In the genomic region with DNA sequence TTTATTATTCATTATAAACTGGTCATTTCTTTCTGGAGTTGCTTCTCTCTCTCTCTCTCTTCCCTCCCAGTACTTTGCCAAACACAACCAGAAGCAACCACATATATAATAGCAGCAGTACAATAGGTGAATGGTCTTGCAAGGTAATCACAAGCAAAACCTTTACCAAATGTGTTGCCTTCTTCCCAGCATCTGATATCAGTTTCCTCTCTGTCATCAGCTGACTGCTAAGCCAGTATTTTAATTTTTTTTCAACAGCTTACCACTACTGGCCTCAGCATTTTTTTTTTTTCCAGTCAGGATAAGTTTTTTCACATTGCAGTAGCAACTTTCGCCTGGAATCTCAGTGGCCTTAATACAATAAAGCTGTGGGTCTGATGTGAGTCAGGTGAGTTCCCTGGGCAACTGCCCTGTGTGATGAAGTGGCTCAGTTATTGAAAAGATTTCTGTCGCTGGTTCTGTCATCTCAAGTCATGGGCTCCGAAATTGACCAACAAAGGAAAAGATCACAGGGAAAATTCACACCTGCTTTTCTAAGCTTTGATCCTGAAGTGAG, we compare ENCODE assay signal across 13 cellular contexts.
DNase-seq lines count a peak whose midpoint lies in the region; ATAC-seq, FAIRE-seq and TF ChIP-seq lines count a peak whose summit lies in the region.
"Had no signal": no experiment of that assay in that cellular context is flagged by ENCODE, and none has a peak within 500 bp of the region (broad histone marks: within the 10 kb centered on the region; RNA-seq: fewer than 3 reads in every experiment).

No MANE protein-coding gene starts in this region.

- peak overlapping the region; percentile 56 to 58 for H3K27ac ChIP-seq in uterus

- no peak for ATAC-seq in stimulated activated naive CD8-positive, alpha-beta T cell treated with anti-CD3 and anti-CD28 coated beads, Interleukin-15, Interleukin-2, amounts not matched to agents 100 U/mL and 50 U/mL, for 24 hours
- no peak for ATAC-seq in HG02571 (IDR thresholded peaks at IDR 0.05; ENCODE audit: unreplicated experiment)

- DNase-seq in stimulated activated naive CD8-positive, alpha-beta T cell treated with anti-CD3 and anti-CD28 coated beads, Interleukin-15, Interleukin-2, amounts not matched to agents 100 U/mL and 50 U/mL, for 24 hours: no peak
- no peak for DNase-seq in activated CD4-positive, alpha-beta memory T cell treated with anti-CD3 and anti-CD28 coated beads, Interleukin-2, amount 10 ng/mL, durations not matched to agents 7 days and 5 days
- no peak for DNase-seq in immature natural killer cell
- no peak for DNase-seq in uterus
- no peak for DNase-seq in H54 (ENCODE audit: insufficient read length, low spot score)
- DNase-seq in NCI-H128 (lab: John Stamatoyannopoulos, UW; ENCODE audit: unreplicated experiment): no peak
- DNase-seq: DMS79, kidney had no signal

- no peaks in the 10 kb centered on the region for H3K9me3 ChIP-seq in uterus

- no peak for FAIRE-seq in H54 (lab: Jason Lieb, UNC)
- FAIRE-seq: colon, HTR-8/SVneo, kidney had no signal

- peak overlapping the region; percentile 74 for H3K4me3 Mint-ChIP-seq in stimulated activated naive CD8-positive, alpha-beta T cell treated with anti-CD3 and anti-CD28 coated beads, Interleukin-15, Interleukin-2, amounts not matched to agents 100 ng/mL and 50 ng/mL, for 24 hours
- H3K4me3 Mint-ChIP-seq in activated CD4-positive, alpha-beta memory T cell treated with anti-CD3 and anti-CD28 coated beads, Interleukin-2, amount 10 ng/mL, durations not matched to agents 7 days and 5 days: peak overlapping the region; percentile 63
- peak overlapping the region; percentile 18 to 89 (median 62) for H3K4me3 Mint-ChIP-seq in immature natural killer cell

- H3K9me3 Mint-ChIP-seq in stimulated activated naive CD8-positive, alpha-beta T cell treated with anti-CD3 and anti-CD28 coated beads, Interleukin-15, Interleukin-2, amounts not matched to agents 100 ng/mL and 50 ng/mL, for 24 hours: peaks cover 7% of the 10 kb centered on the region
- peaks cover 7% of the 10 kb centered on the region for H3K9me3 Mint-ChIP-seq in activated CD4-positive, alpha-beta memory T cell treated with anti-CD3 and anti-CD28 coated beads, Interleukin-2, amount 10 ng/mL, durations not matched to agents 7 days and 5 days
- H3K9me3 Mint-ChIP-seq in immature natural killer cell: peaks cover 0 to 1% (median 0%) of the 10 kb centered on the region in 6 donors

- no peak overlapping the region for H3K4me3 ChIP-seq in uterus

- no peaks in the 10 kb centered on the region for H3K36me3 ChIP-seq in uterus

- peak overlapping the region; percentile 96 for H3K27ac Mint-ChIP-seq in stimulated activated naive CD8-positive, alpha-beta T cell treated with anti-CD3 and anti-CD28 coated beads, Interleukin-15, Interleukin-2, amounts not matched to agents 100 ng/mL and 50 ng/mL, for 24 hours
- H3K27ac Mint-ChIP-seq in activated CD4-positive, alpha-beta memory T cell treated with anti-CD3 and anti-CD28 coated beads, Interleukin-2, amount 10 ng/mL, durations not matched to agents 7 days and 5 days: peak overlapping the region; percentile 100
- H3K27ac Mint-ChIP-seq in immature natural killer cell: peak overlapping the region; percentile 94 to 98 (median 97)

- POLR2A ChIA-PET in activated CD4-positive, alpha-beta memory T cell treated with anti-CD3 and anti-CD28 coated beads, Interleukin-2, amount 10 ng/mL, durations not matched to agents 7 days and 5 days (lab: Charles Lee): interaction anchor here (0.7 to 5.7 kb wide), 10 partner anchors 26 to 283 kb away, joined by 3 to 97 read pairs (median 14); partner anchors contain the start of genes AMIGO2 and PCED1B

- H3K27me3 Mint-ChIP-seq in stimulated activated naive CD8-positive, alpha-beta T cell treated with anti-CD3 and anti-CD28 coated beads, Interleukin-15, Interleukin-2, amounts not matched to agents 100 ng/mL and 50 ng/mL, for 24 hours: no peaks in the 10 kb centered on the region
- no peaks in the 10 kb centered on the region for H3K27me3 Mint-ChIP-seq in activated CD4-positive, alpha-beta memory T cell treated with anti-CD3 and anti-CD28 coated beads, Interleukin-2, amount 10 ng/mL, durations not matched to agents 7 days and 5 days
- H3K27me3 Mint-ChIP-seq in immature natural killer cell (ENCODE audit: low read depth in 3 of 3): peaks cover 0 to 3% (median 1%) of the 10 kb centered on the region in 3 donors

- TF ChIP-seq CTCF in uterus (IDR thresholded peaks at IDR 0.05): no peak

- H3K4me1 ChIP-seq in uterus: no peaks in the 10 kb centered on the region
- H3K4me1 ChIP-seq: parathyroid adenoma had no signal

- TF ChIP-seq POLR2A in uterus (IDR thresholded peaks at IDR 0.05): no peak
- TF ChIP-seq POLR2A in H54 (IDR thresholded peaks at IDR 0.05; ENCODE audit: low read depth, low read length): no peak

- intact Hi-C loops in uterus (cut with DNase I; ENCODE audit: low total_unique reads): no loop called here

- H3K4me1 Mint-ChIP-seq in stimulated activated naive CD8-positive, alpha-beta T cell treated with anti-CD3 and anti-CD28 coated beads, Interleukin-15, Interleukin-2, amounts not matched to agents 100 ng/mL and 50 ng/mL, for 24 hours (ENCODE audit: low read depth): peaks cover 64% of the 10 kb centered on the region
- H3K4me1 Mint-ChIP-seq in activated CD4-positive, alpha-beta memory T cell treated with anti-CD3 and anti-CD28 coated beads, Interleukin-2, amount 10 ng/mL, durations not matched to agents 7 days and 5 days: peaks cover 54% of the 10 kb centered on the region
- H3K4me1 Mint-ChIP-seq in immature natural killer cell: peaks cover 47 to 55% of the 10 kb centered on the region in 2 donors

- no peaks in the 10 kb centered on the region for H3K27me3 ChIP-seq in uterus

- CTCF ChIA-PET in activated CD4-positive, alpha-beta memory T cell treated with anti-CD3 and anti-CD28 coated beads, Interleukin-2, amount 10 ng/mL, durations not matched to agents 7 days and 5 days (lab: Charles Lee): interaction anchor here (0.9 to 3.4 kb wide), 5 partner anchors 28 to 330 kb away, joined by 3 to 16 read pairs (median 3); no protein-coding TSS in a partner anchor

- H3K36me3 Mint-ChIP-seq in stimulated activated naive CD8-positive, alpha-beta T cell treated with anti-CD3 and anti-CD28 coated beads, Interleukin-15, Interleukin-2, amounts not matched to agents 100 ng/mL and 50 ng/mL, for 24 hours (ENCODE audit: low read depth): peaks cover 40% of the 10 kb centered on the region
- H3K36me3 Mint-ChIP-seq in activated CD4-positive, alpha-beta memory T cell treated with anti-CD3 and anti-CD28 coated beads, Interleukin-2, amount 10 ng/mL, durations not matched to agents 7 days and 5 days (ENCODE audit: low read depth): peaks cover 12% of the 10 kb centered on the region
- H3K36me3 Mint-ChIP-seq in immature natural killer cell: no peaks in the 10 kb centered on the region
